Comparison of ENCODE assay signal across 35 cellular contexts in genomic region chr18:21841570-21841969, GRCh38.
"Had no signal": no experiment of that assay in that cellular context is flagged by ENCODE, and none has a peak within 500 bp of the region (broad histone marks: within the 10 kb centered on the region; RNA-seq: fewer than 3 reads in every experiment).

No MANE protein-coding gene starts in this region.

- H3K27me3 ChIP-seq: MG63 had no signal

- H3K9me3 ChIP-seq: MG63 had no signal

- H3K27ac ChIP-seq: KMS-11 had no signal

- DNase-seq: Karpas-422, Kasumi-1, KBM-7, KG1, MG63, MM.1S, MV-4-11, NCI-H1048, NCI-H1092, NCI-H1092 treated with DMSO at 0.1 percent for 48 hours, NCI-H1105, NCI-H1105 treated with DMSO at 0.1 percent for 48 hours, NCI-H1417, NCI-H1417 treated with DMSO at 0.1 percent for 48 hours, NCI-H1436, NCI-H1436 treated with DMSO at 0.1 percent for 48 hours, NCI-H1694, NCI-H1694 treated with DMSO at 0.1 percent for 48 hours, NCI-H187, NCI-H187 treated with DMSO at 0.1 percent for 48 hours, NCI-H1930, NCI-H2029, NCI-H2029 treated with DMSO at 0.1 percent for 48 hours, NCI-H2081, NCI-H2081 treated with DMSO at 0.1 percent for 48 hours, NCI-H2107, NCI-H2171, NCI-H2171 treated with DMSO at 0.1 percent for 48 hours, NCI-H2227 treated with DMSO at 0.1 percent for 48 hours, NCI-H226, NCI-H345, NCI-H446, NCI-H446 treated with DMSO at 0.1 percent for 48 hours, NCI-H510A had no signal

- H3K4me3 ChIP-seq: MG63 had no signal
